Comparison of ENCODE assay signal across 22 cellular contexts in genomic region chr18:63198868-63199742, GRCh38.
DNase-seq lines count a peak whose midpoint lies in the region; ATAC-seq, FAIRE-seq and TF ChIP-seq lines count a peak whose summit lies in the region.
"Had no signal": no experiment of that assay in that cellular context is flagged by ENCODE, and none has a peak within 500 bp of the region (broad histone marks: within the 10 kb centered on the region; RNA-seq: fewer than 3 reads in every experiment).

No MANE protein-coding gene starts in this region.

- TF ChIP-seq CTCF in HepG2 (CRISPR knock-in tag; IDR thresholded peaks at IDR 0.05) (no peak), right lobe of liver (IDR thresholded peaks at IDR 0.05) (no peak), K562 (IDR thresholded peaks at IDR 0.05 in 2 of 3, conservative IDR thresholded peaks at IDR 0.05 in 1 of 3; ENCODE audit: insufficient read depth in 2 of 3, low read depth in 1 of 3, low read length in 3 of 3) (no peak)

- H3K27ac Mint-ChIP-seq in naive thymus-derived CD4-positive, alpha-beta T cell: no peak overlapping the region
- no peak overlapping the region for H3K27ac Mint-ChIP-seq in activated naive CD4-positive, alpha-beta T cell treated with anti-CD3 and anti-CD28 coated beads, Interleukin-2, amount 50 U/mL, for 72 hours
- H3K27ac Mint-ChIP-seq: activated CD4-positive, alpha-beta T cell treated with anti-CD3 and anti-CD28 coated beads, Interleukin-2, amount 10 ng/mL, durations not matched to agents 24 days and 14 days; stimulated activated memory B cell treated with anti-CD40 and anti-IgM and Interleukin-4, amounts not matched to agents 10 μg/mL and 1 μg/mL and 100 μg/mL, for 72 hours had no signal

- no peak overlapping the region for H3K4me3 Mint-ChIP-seq in naive thymus-derived CD4-positive, alpha-beta T cell
- H3K4me3 Mint-ChIP-seq: activated CD4-positive, alpha-beta T cell treated with anti-CD3 and anti-CD28 coated beads, Interleukin-2, amount 10 ng/mL, durations not matched to agents 24 days and 14 days; stimulated activated memory B cell treated with anti-CD40 and anti-IgM and Interleukin-4, amounts not matched to agents 10 μg/mL and 1 μg/mL and 100 μg/mL, for 72 hours had no signal

- intact Hi-C loops in HepG2 (cut with micrococcal nuclease; ENCODE audit: unreplicated experiment) (no loop called here), right lobe of liver (cut with DNase I) (no loop called here), K562 (cut with micrococcal nuclease) (no loop called here), aorta (cut with DNase I) (no loop called here)
- intact Hi-C loops in naive thymus-derived CD4-positive, alpha-beta T cell (cut with micrococcal nuclease): loop anchor here (1.0 to 5.0 kb wide), 3 partner anchors 32 to 182 kb away; partner anchors contain the start of gene KDSR (in 1 of the 2)

- CTCF ChIA-PET in HepG2 (lab: Yijun Ruan, JAX; ENCODE audit: low intra/inter-chr PET ratio, low total read pairs): no interaction called here
- CTCF ChIA-PET in K562 (lab: Yijun Ruan, JAX; ENCODE audit: low intra/inter-chr PET ratio): no interaction called here
- CTCF ChIA-PET in naive thymus-derived CD4-positive, alpha-beta T cell (lab: Charles Lee): interaction anchor here (1.2 kb wide), 1 partner anchor 35 kb away, joined by 4 read pairs; no protein-coding TSS in a partner anchor

- TF ChIP-seq POLR2A in HepG2 (IDR thresholded peaks at IDR 0.05; ENCODE audit: insufficient read depth in 1 of 2, low read depth in 2 of 2, low read length in 2 of 2) (no peak), right lobe of liver (IDR thresholded peaks at IDR 0.05) (no peak), K562 (conservative IDR thresholded peaks at IDR 0.05) (no peak)

- peaks cover 0 to 17% (median 0%) of the 10 kb centered on the region in 5 donors for H3K36me3 Mint-ChIP-seq in naive thymus-derived CD4-positive, alpha-beta T cell
- no peaks in the 10 kb centered on the region for H3K36me3 Mint-ChIP-seq in activated naive CD4-positive, alpha-beta T cell treated with anti-CD3 and anti-CD28 coated beads, Interleukin-2, amount 50 U/mL, for 72 hours
- H3K36me3 Mint-ChIP-seq: stimulated activated memory B cell treated with anti-CD40 and anti-IgM and Interleukin-4, amounts not matched to agents 10 μg/mL and 1 μg/mL and 100 μg/mL, for 72 hours had no signal

- H3K4me1 ChIP-seq in HepG2 (ENCODE audit: insufficient read depth, low read length): no peaks in the 10 kb centered on the region
- H3K4me1 ChIP-seq in right lobe of liver: no peaks in the 10 kb centered on the region
- peaks cover 0 to 6% of the 10 kb centered on the region in 2 experiments; a peak in 2 of 5 replicates for H3K4me1 ChIP-seq in K562 (replicated peaks in 1 of 2; ENCODE audit: control insufficient read depth in 2 of 2, insufficient read depth in 2 of 2, low read length in 2 of 2)
- H3K4me1 ChIP-seq in naive thymus-derived CD4-positive, alpha-beta T cell (ENCODE audit: control insufficient read depth in 2 of 2, insufficient read depth in 2 of 2, low read length in 2 of 2): peaks cover 35 to 64% of the 10 kb centered on the region in 2 donors
- H3K4me1 ChIP-seq in aorta (ENCODE audit: control insufficient read depth in 1 of 2, insufficient read depth in 2 of 2, low read length in 2 of 2): peaks cover 0 to 2% of the 10 kb centered on the region in 2 donors

- H4K20me1 ChIP-seq in HepG2 (ENCODE audit: insufficient read depth, low read length) (no peaks in the 10 kb centered on the region), K562 (replicated peaks; ENCODE audit: control insufficient read depth, insufficient read depth, low read length) (no peaks in the 10 kb centered on the region)

- TF ChIP-seq RAD21 in HepG2 (CRISPR knock-in tag; IDR thresholded peaks at IDR 0.05) (no peak), K562 (CRISPR knock-in tag; conservative IDR thresholded peaks at IDR 0.05 in 1 of 2, IDR thresholded peaks at IDR 0.05 in 1 of 2) (no peak)

- no peak for ATAC-seq in HepG2
- ATAC-seq in right lobe of liver: no peak
- no peak; the same call in 2 of the 3 replicates for ATAC-seq in K562
- no peak for ATAC-seq in naive thymus-derived CD4-positive, alpha-beta T cell
- no peak for ATAC-seq in aorta (ENCODE audit: low FRiP score)
- ATAC-seq in activated naive CD4-positive, alpha-beta T cell treated with anti-CD3 and anti-CD28 coated beads, Interleukin-2, amount 50 U/mL, for 72 hours: no peak

- H3K27me3 ChIP-seq in HepG2 (ENCODE audit: control insufficient read depth in 1 of 2, insufficient read depth in 2 of 2, low read length in 2 of 2) (no peaks in the 10 kb centered on the region; a peak in 1 of 5 replicates), right lobe of liver (no peaks in the 10 kb centered on the region), K562 (ENCODE audit: control insufficient read depth in 2 of 2, insufficient read depth in 2 of 2, low read length in 2 of 2) (peaks cover 0 to 4% of the 10 kb centered on the region in 2 experiments; a peak in 1 of 5 replicates), aorta (ENCODE audit: control insufficient read depth in 1 of 2, insufficient read depth in 2 of 2, low read length in 1 of 2) (no peaks in the 10 kb centered on the region)
- no peaks in the 10 kb centered on the region for H3K27me3 ChIP-seq in naive thymus-derived CD4-positive, alpha-beta T cell (ENCODE audit: control insufficient read depth in 2 of 2, insufficient read depth in 2 of 2, low read length in 2 of 2)
- H3K27me3 ChIP-seq: esophagus squamous epithelium, upper lobe of left lung had no signal

- FAIRE-seq in HepG2 (lab: Jason Lieb, UNC) (peak; percentile 81), K562 (lab: Jason Lieb, UNC) (no peak)

- H3K4me2 ChIP-seq in HepG2 (ENCODE audit: low read depth, low read length): no peak overlapping the region
- 0 out of 2 replicates have a peak overlapping the region, but pooled peaks have one; percentile 31 for H3K4me2 ChIP-seq in K562 (ENCODE audit: insufficient read depth, low read length)

- no peaks in the 10 kb centered on the region for H3K9me1 ChIP-seq in K562 (ENCODE audit: control insufficient read depth, insufficient read depth, low read length)

- peaks cover 12 to 43% (median 27%) of the 10 kb centered on the region in 7 donors for H3K4me1 Mint-ChIP-seq in naive thymus-derived CD4-positive, alpha-beta T cell
- H3K4me1 Mint-ChIP-seq: stimulated activated memory B cell treated with anti-CD40 and anti-IgM and Interleukin-4, amounts not matched to agents 10 μg/mL and 1 μg/mL and 100 μg/mL, for 72 hours had no signal

- H3K27me3 Mint-ChIP-seq in naive thymus-derived CD4-positive, alpha-beta T cell: no peaks in the 10 kb centered on the region
- H3K27me3 Mint-ChIP-seq: activated CD4-positive, alpha-beta T cell treated with anti-CD3 and anti-CD28 coated beads, Interleukin-2, amount 10 ng/mL, durations not matched to agents 24 days and 14 days; stimulated activated memory B cell treated with anti-CD40 and anti-IgM and Interleukin-4, amounts not matched to agents 10 μg/mL and 1 μg/mL and 100 μg/mL, for 72 hours had no signal

- no peak overlapping the region for H3K4me3 ChIP-seq in HepG2 (replicated peaks in 1 of 3; ENCODE audit: insufficient read depth in 1 of 3, low read depth in 2 of 3, low read length in 3 of 3)
- H3K4me3 ChIP-seq in right lobe of liver: no peak overlapping the region
- H3K4me3 ChIP-seq in K562: peak overlapping the region; percentile 0; the same call in 1 of the 2 replicates
- H3K4me3 ChIP-seq in naive thymus-derived CD4-positive, alpha-beta T cell (ENCODE audit: low read length): peak overlapping the region; percentile 63
- H3K4me3 ChIP-seq in aorta (ENCODE audit: low read length in 2 of 2): no peak overlapping the region

- H3K9me3 ChIP-seq in HepG2 (ENCODE audit: low read length): no peaks in the 10 kb centered on the region
- H3K9me3 ChIP-seq in right lobe of liver: no peaks in the 10 kb centered on the region
- H3K9me3 ChIP-seq in K562 (replicated peaks; ENCODE audit: control insufficient read depth, insufficient read depth, low read depth, low read length): no peaks in the 10 kb centered on the region; the same call in 1 of the 2 replicates
- no peaks in the 10 kb centered on the region for H3K9me3 ChIP-seq in naive thymus-derived CD4-positive, alpha-beta T cell (ENCODE audit: control insufficient read depth in 2 of 3, low read length in 3 of 3)
- H3K9me3 ChIP-seq in aorta (ENCODE audit: control insufficient read depth, low read length): no peaks in the 10 kb centered on the region
- H3K9me3 ChIP-seq: esophagus squamous epithelium, upper lobe of left lung had no signal

- H2AFZ ChIP-seq in HepG2 (ENCODE audit: low read length) (no peak overlapping the region), K562 (ENCODE audit: low read depth, low read length) (peak overlapping the region; percentile 15; the same call in 1 of the 2 replicates)

- WGBS in HepG2 (ENCODE audit: low lambda C conversion rate): 94% methylated on average over 2 of the region's 5 CpGs
- WGBS in right lobe of liver (ENCODE audit: insufficient coverage, low coverage, low lambda C conversion rate, missing lambda C conversion rate): 0% methylated on average over 1 of the region's 5 CpGs
- 29% methylated on average over 4 of the region's 5 CpGs for WGBS in K562 (ENCODE audit: insufficient coverage, low coverage, missing lambda C conversion rate)
- WGBS in aorta, 2 donors: 93 to 94% methylated on average over 5 of the region's 5 CpGs

- H3K36me3 ChIP-seq in HepG2 (replicated peaks in 1 of 2; ENCODE audit: control insufficient read depth in 1 of 2, insufficient read depth in 2 of 2, low read length in 2 of 2) (no peaks in the 10 kb centered on the region), right lobe of liver (no peaks in the 10 kb centered on the region), K562 (ENCODE audit: control insufficient read depth, insufficient read depth, low read length) (no peaks in the 10 kb centered on the region), aorta (ENCODE audit: control insufficient read depth in 1 of 2, insufficient read depth in 2 of 2, low read length in 1 of 2) (no peaks in the 10 kb centered on the region)
- no peaks in the 10 kb centered on the region for H3K36me3 ChIP-seq in naive thymus-derived CD4-positive, alpha-beta T cell (ENCODE audit: control insufficient read depth in 2 of 3, insufficient read depth in 3 of 3, low read length in 3 of 3)
- H3K36me3 ChIP-seq: esophagus squamous epithelium, upper lobe of left lung had no signal

- no peaks in the 10 kb centered on the region for H3K9me3 Mint-ChIP-seq in naive thymus-derived CD4-positive, alpha-beta T cell
- no peaks in the 10 kb centered on the region for H3K9me3 Mint-ChIP-seq in activated naive CD4-positive, alpha-beta T cell treated with anti-CD3 and anti-CD28 coated beads, Interleukin-2, amount 50 U/mL, for 72 hours
- H3K9me3 Mint-ChIP-seq: activated CD4-positive, alpha-beta T cell treated with anti-CD3 and anti-CD28 coated beads, Interleukin-2, amount 10 ng/mL, durations not matched to agents 24 days and 14 days; stimulated activated memory B cell treated with anti-CD40 and anti-IgM and Interleukin-4, amounts not matched to agents 10 μg/mL and 1 μg/mL and 100 μg/mL, for 72 hours had no signal

- H3K27ac ChIP-seq in HepG2 (ENCODE audit: extremely low read length, insufficient read depth, low read length) (no peak overlapping the region), right lobe of liver (no peak overlapping the region), K562 (ENCODE audit: extremely low read depth, low read depth, low read length) (no peak overlapping the region; the same call in 2 of the 3 replicates), aorta (ENCODE audit: low read depth in 1 of 2, low read length in 2 of 2) (no peak overlapping the region)
- H3K27ac ChIP-seq in naive thymus-derived CD4-positive, alpha-beta T cell (ENCODE audit: low read depth, low read length): peak overlapping the region; percentile 73
- H3K27ac ChIP-seq: C4-2B, upper lobe of left lung had no signal

- BruUV-seq in HepG2 (replicated peaks; lab: Mats Ljungman, UMichigan) (no TSS peak), K562 (replicated peaks; lab: Mats Ljungman, UMichigan) (no TSS peak)

- TF ChIP-seq EP300 in HepG2 (IDR thresholded peaks at IDR 0.05; ENCODE audit: low read depth in 2 of 2, low read length in 2 of 2) (no peak), HepG2 (CRISPR knock-in tag; IDR thresholded peaks at IDR 0.05; ENCODE audit: borderline replicate concordance) (no peak), K562 (IDR thresholded peaks at IDR 0.05; ENCODE audit: low read length) (no peak)

- POLR2A ChIA-PET in HepG2 (lab: Yijun Ruan, JAX) (no interaction called here), K562 (lab: Yijun Ruan, JAX) (no interaction called here)
- POLR2A ChIA-PET in naive thymus-derived CD4-positive, alpha-beta T cell (lab: Charles Lee): interaction anchor here (1.9 to 2.1 kb wide), 2 partner anchors 43 to 119 kb away, joined by 7 to 9 read pairs; no protein-coding TSS in a partner anchor

- no peak for DNase-seq in HepG2 (ENCODE audit: low spot score)
- no peak for DNase-seq in right lobe of liver
- no peak for DNase-seq in K562 (ENCODE audit: extremely low read depth in 1 of 4, low spot score in 3 of 4)
- no peak for DNase-seq in naive thymus-derived CD4-positive, alpha-beta T cell
- DNase-seq in mesenteric fat pad (ENCODE audit: low spot score): no peak
- no peak for DNase-seq in aorta
- no peak for DNase-seq in activated naive CD4-positive, alpha-beta T cell treated with anti-CD3 and anti-CD28 coated beads, Interleukin-2, amount 50 U/mL, for 72 hours (ENCODE audit: low spot score in 2 of 2)
- DNase-seq in islet precursor cell: no peak
- DNase-seq: 8988T; activated CD8-positive, alpha-beta memory T cell treated with anti-CD3 and anti-CD28 coated beads, Interleukin-2, amount 50 U/mL, for 4 hours; activated effector memory CD4-positive, alpha-beta T cell treated with Interleukin-2 at 50 U/mL for 16 hours; amniotic stem cell; DMS153; esophagus squamous epithelium; NCI-H1048; NCI-H2029 treated with DMSO at 0.1 percent for 48 hours; NCI-H510A treated with DMSO at 0.1 percent for 48 hours; right cardiac atrium; upper lobe of left lung had no signal

- in situ Hi-C loops in HepG2 (cut with HindIII; ENCODE audit: extremely low pct_ligation_motif_present, low pct_unique_long_range_greater_than_20kb) (no loop called here), K562 (cut with MboI) (no loop called here)

- H3K79me2 ChIP-seq in HepG2 (ENCODE audit: insufficient read depth, low read length) (no peaks in the 10 kb centered on the region), K562 (ENCODE audit: control insufficient read depth, insufficient read depth, low read length) (no peaks in the 10 kb centered on the region)

- no peak overlapping the region for H3K9ac ChIP-seq in HepG2 (ENCODE audit: insufficient read depth, low read depth, low read length)
- no peak overlapping the region for H3K9ac ChIP-seq in K562 (ENCODE audit: insufficient read depth in 1 of 2, low read depth in 2 of 2, low read length in 2 of 2)

Comparison
In these comparisons a context has a peak if more than half of its experiments do, and no peak if none do; other contexts are left out.
1. H3K4me3 ChIP-seq: peak in K562 (single experiment) and naive thymus-derived CD4-positive, alpha-beta T cell (single experiment); none in HepG2 (0 of 3), right lobe of liver (0 of 3) and aorta (0 of 2).
2. intact Hi-C loops: an anchor here in naive thymus-derived CD4-positive, alpha-beta T cell (1.0 to 5.0 kb wide); none called in HepG2, right lobe of liver, K562 and aorta.
3. Of the 241 proteins assayed by ChIP-seq in both HepG2 and K562: peak only in HepG2: MNT and RAD51; only in K562: ZBTB26; in both: none; in neither: 235; mixed calls (peak in some experiments, not most) for 3.